In genomic region chr4:73990988-73991883, GRCh38 we compare ENCODE assay signal across 26 cellular contexts. TPM values are rescaled to one million over a fixed set of nuclear protein-coding genes. Genes with fewer than 3 reads are reported as not detected.
"Had no signal": no experiment of that assay in that cellular context is flagged by ENCODE, and none has a peak within 500 bp of the region (broad histone marks: within the 10 kb centered on the region; RNA-seq: fewer than 3 reads in every experiment).

No MANE protein-coding gene starts in this region.

- H3K27me3 ChIP-seq: MG63, Peyer's patch, SJCRH30 had no signal

- H3K27ac ChIP-seq: Peyer's patch, SJCRH30 had no signal

- ATAC-seq: PC-3, Right ventricle myocardium inferior, SK-N-SH treated with all-trans-retinoic acid at 6 μM for 48 hours had no signal

- H3K4me1 ChIP-seq: Peyer's patch, SJCRH30 had no signal

- DNase-seq: Karpas-422, KG1, MG63, NCI-H1092, NCI-H1105 treated with DMSO at 0.1 percent for 48 hours, NCI-H1417 treated with DMSO at 0.1 percent for 48 hours, NCI-H146, NCI-H1694 treated with DMSO at 0.1 percent for 48 hours, NCI-H2029, NCI-H2081 treated with DMSO at 0.1 percent for 48 hours, NCI-H2171, NCI-H226, NCI-H446, NCI-H510A, NCI-H524 treated with DMSO at 0.1 percent for 48 hours, NCI-H69, NCI-H774, PC-3, Peyer's patch, SHP77 treated with DMSO at 0.1 percent for 48 hours, SJCRH30, T-helper 1 cell had no signal

- H3K4me3 ChIP-seq: MG63, Peyer's patch, SJCRH30 had no signal

- H3K36me3 ChIP-seq: MG63, Peyer's patch, SJCRH30 had no signal

- H3K9me3 ChIP-seq: MG63, Peyer's patch, SJCRH30 had no signal

RNA-seq across cellular contexts. Expression of gene PPBP, which starts 3.2 kb away (rescaled TPM):
- total RNA-seq: HT1080, PC-3, Peyer's patch, RPMI7951, SJCRH30 had no signal

RNA-seq across cellular contexts. Expression of gene CXCL5, which starts 7.2 kb away (rescaled TPM):
- total RNA-seq: Peyer's patch, SJCRH30 had no signal

RNA-seq across cellular contexts. Expression of gene PF4, which starts 9.4 kb away (rescaled TPM):
- total RNA-seq: HT1080, Peyer's patch, RPMI7951, SJCRH30 had no signal
